27 cellular contexts compared by ENCODE assay signal in genomic region chr3:141212555-141212954, GRCh38. TPM values are rescaled to one million over a fixed set of nuclear protein-coding genes. Genes with fewer than 3 reads are reported as not detected.
DNase-seq lines count a peak whose midpoint lies in the region; ATAC-seq, FAIRE-seq and TF ChIP-seq lines count a peak whose summit lies in the region.
"Had no signal": no experiment of that assay in that cellular context is flagged by ENCODE, and none has a peak within 500 bp of the region (broad histone marks: within the 10 kb centered on the region; RNA-seq: fewer than 3 reads in every experiment).

No MANE protein-coding gene starts in this region.

- H3K14ac ChIP-seq in H1 (ENCODE audit: insufficient read length) = no peak overlapping the region

- H3F3A ChIP-seq in GM23338 (replicated peaks; ENCODE audit: low read depth) = no peaks in the 10 kb centered on the region

- H2BK5ac ChIP-seq in H1 (ENCODE audit: low read depth, low read length) = no peak overlapping the region
- H2BK5ac ChIP-seq in mesendoderm (ENCODE audit: low read length) = peak overlapping the region; percentile 13

- H3K36me3 ChIP-seq in GM23338 (ENCODE audit: insufficient read depth) (no peaks in the 10 kb centered on the region; the same call in 1 of the 2 replicates), H1 (ENCODE audit: control insufficient read depth in 2 of 4, insufficient read depth in 4 of 4, low read length in 3 of 4) (no peaks in the 10 kb centered on the region), mesendoderm (ENCODE audit: control insufficient read depth, insufficient read depth, low read length) (no peaks in the 10 kb centered on the region)
- H3K36me3 ChIP-seq: BE2C, BLaER1 had no signal

- H3K9me3 ChIP-seq in H1 (ENCODE audit: insufficient read depth in 2 of 2, low read depth in 1 of 2, low read length in 1 of 2) = no peaks in the 10 kb centered on the region
- H3K9me3 ChIP-seq: BE2C, BLaER1 had no signal

- no peak overlapping the region; the same call in 1 of the 2 replicates for H3K18ac ChIP-seq in H1 (ENCODE audit: extremely low read depth, low read length)
- H3K18ac ChIP-seq in mesendoderm (ENCODE audit: low read length) = peak overlapping the region; percentile 11

- TF ChIP-seq CTCF in GM23338 (conservative IDR thresholded peaks at IDR 0.05; ENCODE audit: low read depth in 2 of 2) (no peak), H1 (IDR thresholded peaks at IDR 0.05; ENCODE audit: control extremely low read depth in 1 of 3, insufficient read depth in 1 of 3, low read depth in 1 of 3, low read length in 3 of 3) (no peak)

- no peak overlapping the region for H4K91ac ChIP-seq in H1 (replicated peaks; ENCODE audit: insufficient read length, low read length)

- H3K23me2 ChIP-seq in H1 (ENCODE audit: low read depth, low read length) = no peaks in the 10 kb centered on the region

- H2AFZ ChIP-seq in GM23338 (no peak overlapping the region), H1 (ENCODE audit: low read length) (no peak overlapping the region)

- no peak overlapping the region for H4K8ac ChIP-seq in H1 (ENCODE audit: extremely low read depth, insufficient read depth, low read length)
- no peak overlapping the region for H4K8ac ChIP-seq in mesendoderm (ENCODE audit: low read depth, low read length)

- no peak overlapping the region for H3K4me2 ChIP-seq in GM23338
- no peak overlapping the region for H3K4me2 ChIP-seq in H1 (ENCODE audit: insufficient read depth in 1 of 2, low read depth in 2 of 2, low read length in 2 of 2)
- H3K4me2 ChIP-seq in mesendoderm (ENCODE audit: low read length) = no peak overlapping the region
- H3K4me2 ChIP-seq: BLaER1 had no signal

- no peak overlapping the region for H4K5ac ChIP-seq in H1 (ENCODE audit: insufficient read length, low read depth, low read length)
- no peak overlapping the region for H4K5ac ChIP-seq in mesendoderm (ENCODE audit: low read length)

- 0 out of 2 replicates have a peak, but pooled peaks cover 4% of the 10 kb centered on the region for H3K9me2 ChIP-seq in GM23338 (ENCODE audit: insufficient read depth)

- no peak overlapping the region for H3K4me3 ChIP-seq in GM23338
- no peak overlapping the region for H3K4me3 ChIP-seq in H1 (ENCODE audit: extremely low read depth in 1 of 4, insufficient read depth in 2 of 4, low read depth in 3 of 4, low read length in 4 of 4)
- no peak overlapping the region for H3K4me3 ChIP-seq in mesendoderm (ENCODE audit: low read length)
- H3K4me3 ChIP-seq: BLaER1 had no signal

- H3K23ac ChIP-seq in H1 (ENCODE audit: insufficient read length) (no peak overlapping the region), mesendoderm (ENCODE audit: low read length) (no peak overlapping the region)

- H2AK5ac ChIP-seq in H1 (ENCODE audit: low read depth, low read length) = peak overlapping the region; percentile 65; the same call in 1 of the 2 replicates
- peak overlapping the region; percentile 94 for H2AK5ac ChIP-seq in mesendoderm (ENCODE audit: low read length)

- H3K27ac ChIP-seq in GM23338 (ENCODE audit: low read depth) (no peak overlapping the region), H1 (ENCODE audit: low read depth, low read length) (no peak overlapping the region), mesendoderm (ENCODE audit: low read depth, low read length) (peak overlapping the region; percentile 3), substantia nigra (ENCODE audit: low read depth, low read length, poor library complexity, severe bottlenecking) (no peak overlapping the region)
- H3K27ac ChIP-seq: BLaER1 had no signal

- H3K4ac ChIP-seq in H1 (replicated peaks; ENCODE audit: insufficient read length, low read depth, low read length) = no peak overlapping the region
- peak overlapping the region; percentile 75 for H3K4ac ChIP-seq in mesendoderm (ENCODE audit: low read depth, low read length)

- H3K79me1 ChIP-seq in H1 (ENCODE audit: low read depth, low read length) = no peaks in the 10 kb centered on the region
- no peaks in the 10 kb centered on the region for H3K79me1 ChIP-seq in mesendoderm (ENCODE audit: low read length)

- no peak overlapping the region for H3K56ac ChIP-seq in H1 (replicated peaks; ENCODE audit: insufficient read length, low read depth, low read length)
- H3K56ac ChIP-seq in mesendoderm (ENCODE audit: low read length) = peak overlapping the region; percentile 22

- TF ChIP-seq RAD21 in H1 (IDR thresholded peaks at IDR 0.05 in 1 of 2, conservative IDR thresholded peaks at IDR 0.05 in 1 of 2; ENCODE audit: low read depth in 2 of 2, low read length in 2 of 2) = no peak

- H2BK120ac ChIP-seq in H1 (replicated peaks; ENCODE audit: low read depth, low read length) (no peak overlapping the region), mesendoderm (ENCODE audit: low read depth, low read length) (no peak overlapping the region)

- DNase-seq in NCI-H2171 treated with DMSO at 0.1 percent for 48 hours (lab: John Stamatoyannopoulos, UW) (peak; percentile 8), NCI-H2171 (lab: John Stamatoyannopoulos, UW) (no peak), GM23338 (ENCODE audit: low spot score) (peak; percentile 12), H1 (ENCODE audit: low read depth in 1 of 2, low spot score in 2 of 2) (no peak), mesendoderm (no peak), NCI-H446 treated with DMSO at 0.1 percent for 48 hours (lab: John Stamatoyannopoulos, UW) (no peak), substantia nigra (lab: John Stamatoyannopoulos, UW) (no peak)
- DNase-seq in stimulated activated effector memory CD8-positive, alpha-beta T cell treated with anti-CD3 and anti-CD28 coated beads, Interleukin-12 subunit alpha, Interleukin-12 subunit beta, amount 100 ng/mL, for 72 hours (ENCODE audit: low spot score in 2 of 2) = no peak
- DNase-seq: 8988T; ACHN; BE2C; C1 segment of cervical spinal cord; CD4-positive, alpha-beta memory T cell; CD4-positive, CD25-positive, alpha-beta regulatory T cell; CD8-positive, alpha-beta memory T cell; COR-L47; DMS 273 treated with DMSO at 0.1 percent for 48 hours; DMS153; DMS53; DMS79; GF-D8 had no signal

- H3K4me3 Mint-ChIP-seq in GM23338 = no peak overlapping the region
- no peak overlapping the region for H3K4me3 Mint-ChIP-seq in stimulated activated effector memory CD8-positive, alpha-beta T cell treated with anti-CD3 and anti-CD28 coated beads, Interleukin-12 subunit alpha, Interleukin-12 subunit beta, amount 100 ng/mL, for 72 hours
- H3K4me3 Mint-ChIP-seq: CD14-positive monocyte; CD4-positive, alpha-beta memory T cell; CD4-positive, CD25-positive, alpha-beta regulatory T cell; CD8-positive, alpha-beta memory T cell had no signal

- no peak for TF ChIP-seq POLR2A in H1 (IDR thresholded peaks at IDR 0.05; ENCODE audit: control extremely low read depth in 1 of 2, low read depth in 2 of 2, low read length in 2 of 2)

- CTCF ChIA-PET in H1 (lab: Charles Lee; ENCODE audit: partially characterized antibody) = interaction anchor here (0.9 to 1.4 kb wide), 4 partner anchors 18 to 242 kb away, joined by 3 to 4 read pairs (median 4); no protein-coding TSS in a partner anchor

- TF ChIP-seq EP300 in H1 (IDR thresholded peaks at IDR 0.05; ENCODE audit: borderline replicate concordance in 1 of 2, low read depth in 2 of 2, low read length in 2 of 2) = no peak

- no peak overlapping the region for H2BK20ac ChIP-seq in H1 (ENCODE audit: low read length)

- H3K4me1 ChIP-seq in GM23338 (ENCODE audit: insufficient read depth) (peaks cover 6% of the 10 kb centered on the region; the same call in 1 of the 2 replicates), H1 (replicated peaks in 1 of 4; ENCODE audit: control insufficient read depth in 3 of 4, insufficient read depth in 4 of 4, low read length in 3 of 4) (peaks cover 0 to 3% (median under 1%) of the 10 kb centered on the region in 4 experiments; a peak in 2 of 7 replicates), mesendoderm (ENCODE audit: control insufficient read depth, low read depth, low read length) (no peaks in the 10 kb centered on the region)
- H3K4me1 ChIP-seq: BE2C, BLaER1 had no signal

- no peaks in the 10 kb centered on the region for H3K79me2 ChIP-seq in GM23338 (replicated peaks; ENCODE audit: insufficient read depth)
- H3K79me2 ChIP-seq in H1 (ENCODE audit: control insufficient read depth in 1 of 2, insufficient read depth in 2 of 2, low read length in 2 of 2) = no peaks in the 10 kb centered on the region
- H3K79me2 ChIP-seq in mesendoderm (ENCODE audit: control insufficient read depth, insufficient read depth, low read length) = no peaks in the 10 kb centered on the region

- no peaks in the 10 kb centered on the region for H3K27me3 Mint-ChIP-seq in GM23338 (ENCODE audit: insufficient read depth, low read depth, poor library complexity)

- H2BK12ac ChIP-seq in H1 (ENCODE audit: low read depth, low read length) = no peak overlapping the region

- POLR2A ChIA-PET in H1 (lab: Charles Lee; ENCODE audit: partially characterized antibody) = no interaction called here

- no peaks in the 10 kb centered on the region for H3K36me3 Mint-ChIP-seq in GM23338 (ENCODE audit: low read depth)
- H3K36me3 Mint-ChIP-seq in stimulated activated effector memory CD8-positive, alpha-beta T cell treated with anti-CD3 and anti-CD28 coated beads, Interleukin-12 subunit alpha, Interleukin-12 subunit beta, amount 100 ng/mL, for 72 hours = no peaks in the 10 kb centered on the region
- H3K36me3 Mint-ChIP-seq: CD14-positive monocyte; CD4-positive, alpha-beta memory T cell; CD4-positive, CD25-positive, alpha-beta regulatory T cell; CD8-positive, alpha-beta memory T cell had no signal

- no peak overlapping the region; a peak in 1 of 7 replicates for H3K9ac ChIP-seq in H1 (replicated peaks in 1 of 4; ENCODE audit: extremely low read depth in 1 of 4, low read depth in 3 of 4, low read length in 3 of 4)
- H3K9ac ChIP-seq in mesendoderm (ENCODE audit: low read length) = no peak overlapping the region
- H3K9ac ChIP-seq: BLaER1 had no signal

- H2BK15ac ChIP-seq in H1 (ENCODE audit: low read length) (no peak overlapping the region), mesendoderm (replicated peaks; ENCODE audit: low read depth) (no peak overlapping the region)

- ATAC-seq in GM23338 = peak; percentile 53
- no peak for ATAC-seq in stimulated activated effector memory CD8-positive, alpha-beta T cell treated with anti-CD3 and anti-CD28 coated beads, Interleukin-12 subunit alpha, Interleukin-12 subunit beta, amount 100 ng/mL, for 72 hours

- no peaks in the 10 kb centered on the region for H3K9me3 Mint-ChIP-seq in GM23338
- H3K9me3 Mint-ChIP-seq in stimulated activated effector memory CD8-positive, alpha-beta T cell treated with anti-CD3 and anti-CD28 coated beads, Interleukin-12 subunit alpha, Interleukin-12 subunit beta, amount 100 ng/mL, for 72 hours = no peaks in the 10 kb centered on the region
- H3K9me3 Mint-ChIP-seq: CD4-positive, alpha-beta memory T cell had no signal

- H3K27me3 ChIP-seq in GM23338 (ENCODE audit: insufficient read depth) = no peaks in the 10 kb centered on the region
- H3K27me3 ChIP-seq in H1 (replicated peaks in 1 of 4; ENCODE audit: control insufficient read depth in 3 of 4, extremely low read depth in 1 of 4, insufficient read depth in 3 of 4, low read length in 3 of 4) = no peaks in the 10 kb centered on the region
- H3K27me3 ChIP-seq in mesendoderm (ENCODE audit: insufficient read depth, low read length, poor library complexity) = no peaks in the 10 kb centered on the region
- H3K27me3 ChIP-seq: BE2C, BLaER1 had no signal

- no peak for FAIRE-seq in H1 (lab: Jason Lieb, UNC)
- FAIRE-seq: A204.1, G401.6, GM12891, GM19239 had no signal

- H3K27ac Mint-ChIP-seq in GM23338 = no peak overlapping the region
- no peak overlapping the region for H3K27ac Mint-ChIP-seq in stimulated activated effector memory CD8-positive, alpha-beta T cell treated with anti-CD3 and anti-CD28 coated beads, Interleukin-12 subunit alpha, Interleukin-12 subunit beta, amount 100 ng/mL, for 72 hours
- H3K27ac Mint-ChIP-seq: CD14-positive monocyte; CD4-positive, alpha-beta memory T cell; CD4-positive, CD25-positive, alpha-beta regulatory T cell; CD8-positive, alpha-beta memory T cell had no signal

- peaks cover 3% of the 10 kb centered on the region for H3K4me1 Mint-ChIP-seq in GM23338
- H3K4me1 Mint-ChIP-seq in stimulated activated effector memory CD8-positive, alpha-beta T cell treated with anti-CD3 and anti-CD28 coated beads, Interleukin-12 subunit alpha, Interleukin-12 subunit beta, amount 100 ng/mL, for 72 hours = no peaks in the 10 kb centered on the region
- H3K4me1 Mint-ChIP-seq: CD4-positive, alpha-beta memory T cell; CD4-positive, CD25-positive, alpha-beta regulatory T cell; CD8-positive, alpha-beta memory T cell had no signal

- H4K20me1 ChIP-seq in GM23338 (replicated peaks; ENCODE audit: insufficient read depth) = no peaks in the 10 kb centered on the region
- H4K20me1 ChIP-seq in H1 (replicated peaks in 1 of 2; ENCODE audit: control insufficient read depth in 1 of 2, insufficient read depth in 2 of 2, low read length in 2 of 2) = no peaks in the 10 kb centered on the region
- H4K20me1 ChIP-seq: BLaER1 had no signal

RNA-seq across cellular contexts. Expression of gene PXYLP1, which starts 19.1 kb away (rescaled TPM):
- total RNA-seq in GM23338 (2014; rRNA removed; shearing (Covaris generic)) = 20.1 TPM in 2 replicates
- polyA plus RNA-seq in GM23338 (2016; fragmentation: Nextera tagmentation; extraction: Ambion mirVana) (8.9 and 9.3 TPM in 2 replicates), H1 (2011; rRNA removed) (16.8 and 20.6 TPM in 2 replicates)
- 17.6 and 19.4 TPM in 2 replicates for total RNA-seq in H1 (2021; fragmentation: NEBNext Ultra II Directional; extraction: Animal tissue kit (Norgen Biotek cat#: 25700))
- polyA plus RNA-seq in H1 (2011; cell fraction: cytosol; rRNA removed) = 18.1 TPM
- polyA plus RNA-seq in H1 (2011; cell fraction: nucleus; rRNA removed) = 30.8 TPM
- 18.8 to 25.9 TPM (median 21.0 TPM) in 4 replicates for polyA plus RNA-seq in H1 (2012, experiment 1 of 2)
- polyA plus RNA-seq in H1 (2012, experiment 2 of 2) = 5.4 TPM
- 16.3 TPM for polyA plus RNA-seq in H1 (2013, experiment 1 of 2)
- 20.1 TPM for polyA plus RNA-seq in H1 (2013, experiment 2 of 2)
- 42.6 and 54.1 TPM in 2 replicates for polyA minus RNA-seq in H1 (2011; rRNA and poly(A)+ RNA removed)
- 22.2 TPM for polyA minus RNA-seq in H1 (2011; cell fraction: cytosol; rRNA and poly(A)+ RNA removed)
- polyA minus RNA-seq in H1 (2011; cell fraction: nucleus; rRNA and poly(A)+ RNA removed) = 28.9 TPM
- 28.8 TPM for polyA plus RNA-seq in mesendoderm (2013, experiment 1 of 2)
- polyA plus RNA-seq in mesendoderm (2013, experiment 2 of 2) = 30.6 TPM

Comparison
In these comparisons a context has a peak if more than half of its experiments do, and no peak if none do; other contexts are left out.
1. DNase-seq: peak in NCI-H2171 treated with DMSO at 0.1 percent for 48 hours (single experiment) and GM23338 (single experiment); none in NCI-H2171 (single experiment), H1 (0 of 2), mesendoderm (single experiment), NCI-H446 treated with DMSO at 0.1 percent for 48 hours (single experiment), substantia nigra (0 of 49) and stimulated activated effector memory CD8-positive, alpha-beta T cell treated with anti-CD3 and anti-CD28 coated beads, Interleukin-12 subunit alpha, Interleukin-12 subunit beta, amount 100 ng/mL, for 72 hours (0 of 2).